ENCODE assay signal across 1 cellular context in genomic region chr12:103353913-103354312, GRCh38.
TF ChIP-seq lines count a peak whose summit lies in the region.

No MANE protein-coding gene starts in this region.

TF ChIP-seq in GM23338, 12 proteins besides CTCF, POLR2A, EP300 and RAD21:
- TF ChIP-seq REST (IDR thresholded peaks at IDR 0.05; ENCODE audit: unreplicated experiment) (no peak), CREB1 (CRISPR knock-in tag; IDR thresholded peaks at IDR 0.05; ENCODE audit: low read depth) (no peak), POLR2AphosphoS5 (IDR thresholded peaks at IDR 0.05; ENCODE audit: low read depth) (no peak), ZNF114 (CRISPR knock-in tag; IDR thresholded peaks at IDR 0.05) (no peak), ZNF462 (CRISPR knock-in tag; IDR thresholded peaks at IDR 0.05) (no peak), JUNB (IDR thresholded peaks at IDR 0.05; ENCODE audit: unreplicated experiment) (no peak), STAT1 (IDR thresholded peaks at IDR 0.05; ENCODE audit: unreplicated experiment) (no peak), NANOG (IDR thresholded peaks at IDR 0.05; ENCODE audit: borderline replicate concordance) (no peak), ZNF331 (CRISPR knock-in tag; IDR thresholded peaks at IDR 0.05; ENCODE audit: low read depth) (no peak), ETS1 (IDR thresholded peaks at IDR 0.05) (no peak), EZH2phosphoT487 (IDR thresholded peaks at IDR 0.05; ENCODE audit: unreplicated experiment) (no peak), EZH2 (IDR thresholded peaks at IDR 0.05; ENCODE audit: low read depth, unreplicated experiment) (no peak)
